1 cellular context compared by ENCODE assay signal in the genomic region with DNA sequence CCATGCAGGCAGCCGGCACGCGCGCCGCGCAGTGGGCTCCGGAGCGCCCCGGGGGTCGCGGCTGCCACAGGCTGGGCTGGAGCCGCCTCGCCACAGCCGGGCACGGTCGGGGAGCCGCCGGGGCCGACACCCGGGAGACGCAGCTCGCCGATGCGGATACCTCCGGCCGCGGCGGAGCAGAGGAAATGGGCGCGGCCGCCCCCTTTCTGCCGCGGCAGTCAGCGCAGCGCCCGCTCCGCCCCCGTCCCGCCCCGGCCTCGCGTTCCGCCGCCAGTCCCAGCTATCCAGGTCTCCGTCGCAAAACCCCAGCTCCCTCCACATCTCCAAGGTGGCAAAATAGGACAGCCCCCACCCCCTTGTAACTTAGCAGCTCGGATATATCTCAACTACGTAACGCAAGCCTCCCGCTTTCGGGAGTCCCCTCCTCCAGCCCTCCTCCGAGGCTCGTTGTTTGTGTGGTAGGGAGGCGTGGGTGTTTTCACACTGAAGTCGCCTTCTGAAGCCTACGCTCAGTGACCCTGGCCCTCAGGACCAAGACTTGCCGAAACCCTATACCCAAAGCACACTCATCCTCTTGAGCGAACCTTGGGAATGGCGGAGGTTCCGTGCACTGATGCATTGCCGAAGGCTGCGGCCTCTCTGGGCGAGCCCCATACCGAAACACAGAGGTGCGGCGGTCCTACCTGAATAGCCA.
A peak's percentile ranks its signal among the peaks of the same experiment; 100 is the strongest.
TF ChIP-seq lines count a peak whose summit lies in the region.

A gene with protein sequence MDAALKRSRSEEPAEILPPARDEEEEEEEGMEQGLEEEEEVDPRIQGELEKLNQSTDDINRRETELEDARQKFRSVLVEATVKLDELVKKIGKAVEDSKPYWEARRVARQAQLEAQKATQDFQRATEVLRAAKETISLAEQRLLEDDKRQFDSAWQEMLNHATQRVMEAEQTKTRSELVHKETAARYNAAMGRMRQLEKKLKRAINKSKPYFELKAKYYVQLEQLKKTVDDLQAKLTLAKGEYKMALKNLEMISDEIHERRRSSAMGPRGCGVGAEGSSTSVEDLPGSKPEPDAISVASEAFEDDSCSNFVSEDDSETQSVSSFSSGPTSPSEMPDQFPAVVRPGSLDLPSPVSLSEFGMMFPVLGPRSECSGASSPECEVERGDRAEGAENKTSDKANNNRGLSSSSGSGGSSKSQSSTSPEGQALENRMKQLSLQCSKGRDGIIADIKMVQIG (minus strand): TSS at position 182 of the 694 bp plus-strand sequence. CDS start 178 bp downstream, at position 4.

TF ChIP-seq in H1, 55 proteins besides CTCF, POLR2A, EP300 and RAD21 (continues in another document):
- TF ChIP-seq RFX5 (IDR thresholded peaks at IDR 0.05; ENCODE audit: borderline replicate concordance, low read depth, low read length) (no peak), CHD1 (IDR thresholded peaks at IDR 0.05; ENCODE audit: low read depth, low read length) (no peak), CTBP2 (IDR thresholded peaks at IDR 0.05; ENCODE audit: borderline replicate concordance, insufficient read depth, insufficient read length, low read length) (peak; percentile 24), KDM4A (IDR thresholded peaks at IDR 0.05; ENCODE audit: low read depth, low read length, severe bottlenecking) (peak; percentile 98), SIRT6 (IDR thresholded peaks at IDR 0.05; ENCODE audit: low read length) (no peak), ASH2L (IDR thresholded peaks at IDR 0.05; ENCODE audit: low read length) (peak; percentile 87), CBX5 (IDR thresholded peaks at IDR 0.05; ENCODE audit: low read depth, low read length) (no peak), HDAC2 (IDR thresholded peaks at IDR 0.05; ENCODE audit: borderline replicate concordance in 1 of 2, low read depth in 2 of 2, low read length in 2 of 2) (no peak), SP1 (IDR thresholded peaks at IDR 0.05; ENCODE audit: low read depth, low read length) (no peak), SIX5 (IDR thresholded peaks at IDR 0.05; ENCODE audit: low read depth, low read length) (no peak), BACH1 (IDR thresholded peaks at IDR 0.05; ENCODE audit: low read length) (no peak), ZNF274 (IDR thresholded peaks at IDR 0.05; ENCODE audit: borderline replicate concordance, extremely low read depth, low read length) (no peak), YY1 (IDR thresholded peaks at IDR 0.05; ENCODE audit: low read depth, low read length) (no peak), FOSL1 (IDR thresholded peaks at IDR 0.05; ENCODE audit: insufficient read depth, low read depth, low read length) (no peak), CBX8 (IDR thresholded peaks at IDR 0.05; ENCODE audit: borderline replicate concordance, low read depth, low read length) (no peak), BCL11A (IDR thresholded peaks at IDR 0.05; ENCODE audit: low read depth in 2 of 2, low read length in 2 of 2) (no peak), TEAD4 (IDR thresholded peaks at IDR 0.05; ENCODE audit: low read depth, low read length) (peak; percentile 31; the same call in 1 of the 2 replicates), CHD2 (IDR thresholded peaks at IDR 0.05; ENCODE audit: low read length) (no peak), SIN3A (conservative IDR thresholded peaks at IDR 0.05 in 1 of 2, IDR thresholded peaks at IDR 0.05 in 1 of 2; ENCODE audit: low read depth in 1 of 2, low read length in 2 of 2) (peak in 1 of 2 experiments; percentile 67; a peak in 1 of 4 replicates), SAP30 (IDR thresholded peaks at IDR 0.05; ENCODE audit: insufficient read depth, insufficient replicate concordance, low read length) (no peak), NANOG (IDR thresholded peaks at IDR 0.05; ENCODE audit: insufficient read depth, low read depth, low read length, poor library complexity, severe bottlenecking) (no peak), BRCA1 (IDR thresholded peaks at IDR 0.05; ENCODE audit: low read depth, low read length) (no peak), TCF12 (IDR thresholded peaks at IDR 0.05; ENCODE audit: low read depth, low read length) (no peak), EGR1 (IDR thresholded peaks at IDR 0.05; ENCODE audit: borderline replicate concordance, low read depth, low read length) (peak; percentile 75; the same call in 1 of the 2 replicates), KDM1A (IDR thresholded peaks at IDR 0.05; ENCODE audit: borderline replicate concordance, low read length) (no peak), RXRA (IDR thresholded peaks at IDR 0.05; ENCODE audit: insufficient read depth, low read depth, low read length) (no peak), JUND (IDR thresholded peaks at IDR 0.05; ENCODE audit: low read length) (no peak), RBBP5 (IDR thresholded peaks at IDR 0.05; ENCODE audit: borderline replicate concordance, low read depth, low read length) (no peak; the same call in 1 of the 2 replicates), PHF8 (conservative IDR thresholded peaks at IDR 0.05; ENCODE audit: low read depth, low read length) (no peak), HDAC6 (IDR thresholded peaks at IDR 0.05; ENCODE audit: low read depth, low read length) (no peak), SP4 (IDR thresholded peaks at IDR 0.05; ENCODE audit: low read length) (no peak), CREB1 (IDR thresholded peaks at IDR 0.05) (peak; percentile 17; the same call in 1 of the 2 replicates), MAFK (IDR thresholded peaks at IDR 0.05; ENCODE audit: low read depth, low read length) (no peak), E2F6 (IDR thresholded peaks at IDR 0.05) (peak; percentile 4; the same call in 1 of the 2 replicates), TBP (IDR thresholded peaks at IDR 0.05; ENCODE audit: low read depth, low read length) (no peak; the same call in 1 of the 2 replicates), POLR2AphosphoS5 (IDR thresholded peaks at IDR 0.05; ENCODE audit: low read depth, low read length) (no peak), NRF1 (IDR thresholded peaks at IDR 0.05; ENCODE audit: low read depth, low read length) (no peak), GABPA (IDR thresholded peaks at IDR 0.05; ENCODE audit: borderline replicate concordance, insufficient read depth, low read length) (no peak), SP2 (IDR thresholded peaks at IDR 0.05; ENCODE audit: low read length) (no peak), TAF1 (IDR thresholded peaks at IDR 0.05; ENCODE audit: low read depth, low read length) (peak; percentile 60), POU5F1 (IDR thresholded peaks at IDR 0.05; ENCODE audit: low read depth, low read length) (no peak), TAF7 (optimal IDR thresholded peaks at IDR 0.05; ENCODE audit: borderline replicate concordance, low read depth, low read length) (no peak), KDM5A (IDR thresholded peaks at IDR 0.05; ENCODE audit: low read length) (no peak), EZH2 (IDR thresholded peaks at IDR 0.05; ENCODE audit: low read depth, low read length, severe bottlenecking) (no peak), CEBPB (IDR thresholded peaks at IDR 0.05; ENCODE audit: low read depth, low read length) (no peak), RNF2 (IDR thresholded peaks at IDR 0.05; ENCODE audit: borderline replicate concordance, low read depth, low read length, missing control alignments, poor library complexity, severe bottlenecking) (no peak), SUZ12 (IDR thresholded peaks at IDR 0.05; ENCODE audit: low read length) (no peak; the same call in 1 of the 2 replicates)
- TF ChIP-seq, protein P1, sequence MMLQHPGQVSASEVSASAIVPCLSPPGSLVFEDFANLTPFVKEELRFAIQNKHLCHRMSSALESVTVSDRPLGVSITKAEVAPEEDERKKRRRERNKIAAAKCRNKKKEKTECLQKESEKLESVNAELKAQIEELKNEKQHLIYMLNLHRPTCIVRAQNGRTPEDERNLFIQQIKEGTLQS (IDR thresholded peaks at IDR 0.05; ENCODE audit: insufficient read depth, low read depth, low read length): no peak
- TF ChIP-seq, protein P2, sequence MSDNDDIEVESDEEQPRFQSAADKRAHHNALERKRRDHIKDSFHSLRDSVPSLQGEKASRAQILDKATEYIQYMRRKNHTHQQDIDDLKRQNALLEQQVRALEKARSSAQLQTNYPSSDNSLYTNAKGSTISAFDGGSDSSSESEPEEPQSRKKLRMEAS (IDR thresholded peaks at IDR 0.05): no peak
- TF ChIP-seq, protein P3, sequence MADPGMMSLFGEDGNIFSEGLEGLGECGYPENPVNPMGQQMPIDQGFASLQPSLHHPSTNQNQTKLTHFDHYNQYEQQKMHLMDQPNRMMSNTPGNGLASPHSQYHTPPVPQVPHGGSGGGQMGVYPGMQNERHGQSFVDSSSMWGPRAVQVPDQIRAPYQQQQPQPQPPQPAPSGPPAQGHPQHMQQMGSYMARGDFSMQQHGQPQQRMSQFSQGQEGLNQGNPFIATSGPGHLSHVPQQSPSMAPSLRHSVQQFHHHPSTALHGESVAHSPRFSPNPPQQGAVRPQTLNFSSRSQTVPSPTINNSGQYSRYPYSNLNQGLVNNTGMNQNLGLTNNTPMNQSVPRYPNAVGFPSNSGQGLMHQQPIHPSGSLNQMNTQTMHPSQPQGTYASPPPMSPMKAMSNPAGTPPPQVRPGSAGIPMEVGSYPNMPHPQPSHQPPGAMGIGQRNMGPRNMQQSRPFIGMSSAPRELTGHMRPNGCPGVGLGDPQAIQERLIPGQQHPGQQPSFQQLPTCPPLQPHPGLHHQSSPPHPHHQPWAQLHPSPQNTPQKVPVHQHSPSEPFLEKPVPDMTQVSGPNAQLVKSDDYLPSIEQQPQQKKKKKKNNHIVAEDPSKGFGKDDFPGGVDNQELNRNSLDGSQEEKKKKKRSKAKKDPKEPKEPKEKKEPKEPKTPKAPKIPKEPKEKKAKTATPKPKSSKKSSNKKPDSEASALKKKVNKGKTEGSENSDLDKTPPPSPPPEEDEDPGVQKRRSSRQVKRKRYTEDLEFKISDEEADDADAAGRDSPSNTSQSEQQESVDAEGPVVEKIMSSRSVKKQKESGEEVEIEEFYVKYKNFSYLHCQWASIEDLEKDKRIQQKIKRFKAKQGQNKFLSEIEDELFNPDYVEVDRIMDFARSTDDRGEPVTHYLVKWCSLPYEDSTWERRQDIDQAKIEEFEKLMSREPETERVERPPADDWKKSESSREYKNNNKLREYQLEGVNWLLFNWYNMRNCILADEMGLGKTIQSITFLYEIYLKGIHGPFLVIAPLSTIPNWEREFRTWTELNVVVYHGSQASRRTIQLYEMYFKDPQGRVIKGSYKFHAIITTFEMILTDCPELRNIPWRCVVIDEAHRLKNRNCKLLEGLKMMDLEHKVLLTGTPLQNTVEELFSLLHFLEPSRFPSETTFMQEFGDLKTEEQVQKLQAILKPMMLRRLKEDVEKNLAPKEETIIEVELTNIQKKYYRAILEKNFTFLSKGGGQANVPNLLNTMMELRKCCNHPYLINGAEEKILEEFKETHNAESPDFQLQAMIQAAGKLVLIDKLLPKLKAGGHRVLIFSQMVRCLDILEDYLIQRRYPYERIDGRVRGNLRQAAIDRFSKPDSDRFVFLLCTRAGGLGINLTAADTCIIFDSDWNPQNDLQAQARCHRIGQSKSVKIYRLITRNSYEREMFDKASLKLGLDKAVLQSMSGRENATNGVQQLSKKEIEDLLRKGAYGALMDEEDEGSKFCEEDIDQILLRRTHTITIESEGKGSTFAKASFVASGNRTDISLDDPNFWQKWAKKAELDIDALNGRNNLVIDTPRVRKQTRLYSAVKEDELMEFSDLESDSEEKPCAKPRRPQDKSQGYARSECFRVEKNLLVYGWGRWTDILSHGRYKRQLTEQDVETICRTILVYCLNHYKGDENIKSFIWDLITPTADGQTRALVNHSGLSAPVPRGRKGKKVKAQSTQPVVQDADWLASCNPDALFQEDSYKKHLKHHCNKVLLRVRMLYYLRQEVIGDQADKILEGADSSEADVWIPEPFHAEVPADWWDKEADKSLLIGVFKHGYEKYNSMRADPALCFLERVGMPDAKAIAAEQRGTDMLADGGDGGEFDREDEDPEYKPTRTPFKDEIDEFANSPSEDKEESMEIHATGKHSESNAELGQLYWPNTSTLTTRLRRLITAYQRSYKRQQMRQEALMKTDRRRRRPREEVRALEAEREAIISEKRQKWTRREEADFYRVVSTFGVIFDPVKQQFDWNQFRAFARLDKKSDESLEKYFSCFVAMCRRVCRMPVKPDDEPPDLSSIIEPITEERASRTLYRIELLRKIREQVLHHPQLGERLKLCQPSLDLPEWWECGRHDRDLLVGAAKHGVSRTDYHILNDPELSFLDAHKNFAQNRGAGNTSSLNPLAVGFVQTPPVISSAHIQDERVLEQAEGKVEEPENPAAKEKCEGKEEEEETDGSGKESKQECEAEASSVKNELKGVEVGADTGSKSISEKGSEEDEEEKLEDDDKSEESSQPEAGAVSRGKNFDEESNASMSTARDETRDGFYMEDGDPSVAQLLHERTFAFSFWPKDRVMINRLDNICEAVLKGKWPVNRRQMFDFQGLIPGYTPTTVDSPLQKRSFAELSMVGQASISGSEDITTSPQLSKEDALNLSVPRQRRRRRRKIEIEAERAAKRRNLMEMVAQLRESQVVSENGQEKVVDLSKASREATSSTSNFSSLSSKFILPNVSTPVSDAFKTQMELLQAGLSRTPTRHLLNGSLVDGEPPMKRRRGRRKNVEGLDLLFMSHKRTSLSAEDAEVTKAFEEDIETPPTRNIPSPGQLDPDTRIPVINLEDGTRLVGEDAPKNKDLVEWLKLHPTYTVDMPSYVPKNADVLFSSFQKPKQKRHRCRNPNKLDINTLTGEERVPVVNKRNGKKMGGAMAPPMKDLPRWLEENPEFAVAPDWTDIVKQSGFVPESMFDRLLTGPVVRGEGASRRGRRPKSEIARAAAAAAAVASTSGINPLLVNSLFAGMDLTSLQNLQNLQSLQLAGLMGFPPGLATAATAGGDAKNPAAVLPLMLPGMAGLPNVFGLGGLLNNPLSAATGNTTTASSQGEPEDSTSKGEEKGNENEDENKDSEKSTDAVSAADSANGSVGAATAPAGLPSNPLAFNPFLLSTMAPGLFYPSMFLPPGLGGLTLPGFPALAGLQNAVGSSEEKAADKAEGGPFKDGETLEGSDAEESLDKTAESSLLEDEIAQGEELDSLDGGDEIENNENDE (IDR thresholded peaks at IDR 0.05; ENCODE audit: insufficient replicate concordance, low read length): no peak
- TF ChIP-seq, protein P4, sequence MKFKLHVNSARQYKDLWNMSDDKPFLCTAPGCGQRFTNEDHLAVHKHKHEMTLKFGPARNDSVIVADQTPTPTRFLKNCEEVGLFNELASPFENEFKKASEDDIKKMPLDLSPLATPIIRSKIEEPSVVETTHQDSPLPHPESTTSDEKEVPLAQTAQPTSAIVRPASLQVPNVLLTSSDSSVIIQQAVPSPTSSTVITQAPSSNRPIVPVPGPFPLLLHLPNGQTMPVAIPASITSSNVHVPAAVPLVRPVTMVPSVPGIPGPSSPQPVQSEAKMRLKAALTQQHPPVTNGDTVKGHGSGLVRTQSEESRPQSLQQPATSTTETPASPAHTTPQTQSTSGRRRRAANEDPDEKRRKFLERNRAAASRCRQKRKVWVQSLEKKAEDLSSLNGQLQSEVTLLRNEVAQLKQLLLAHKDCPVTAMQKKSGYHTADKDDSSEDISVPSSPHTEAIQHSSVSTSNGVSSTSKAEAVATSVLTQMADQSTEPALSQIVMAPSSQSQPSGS (IDR thresholded peaks at IDR 0.05; ENCODE audit: low read length): no peak
- TF ChIP-seq, protein P5, sequence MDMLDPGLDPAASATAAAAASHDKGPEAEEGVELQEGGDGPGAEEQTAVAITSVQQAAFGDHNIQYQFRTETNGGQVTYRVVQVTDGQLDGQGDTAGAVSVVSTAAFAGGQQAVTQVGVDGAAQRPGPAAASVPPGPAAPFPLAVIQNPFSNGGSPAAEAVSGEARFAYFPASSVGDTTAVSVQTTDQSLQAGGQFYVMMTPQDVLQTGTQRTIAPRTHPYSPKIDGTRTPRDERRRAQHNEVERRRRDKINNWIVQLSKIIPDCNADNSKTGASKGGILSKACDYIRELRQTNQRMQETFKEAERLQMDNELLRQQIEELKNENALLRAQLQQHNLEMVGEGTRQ (IDR thresholded peaks at IDR 0.05; ENCODE audit: low read length): no peak
